ENCODE assay signal across 9 cellular contexts in the genomic region with DNA sequence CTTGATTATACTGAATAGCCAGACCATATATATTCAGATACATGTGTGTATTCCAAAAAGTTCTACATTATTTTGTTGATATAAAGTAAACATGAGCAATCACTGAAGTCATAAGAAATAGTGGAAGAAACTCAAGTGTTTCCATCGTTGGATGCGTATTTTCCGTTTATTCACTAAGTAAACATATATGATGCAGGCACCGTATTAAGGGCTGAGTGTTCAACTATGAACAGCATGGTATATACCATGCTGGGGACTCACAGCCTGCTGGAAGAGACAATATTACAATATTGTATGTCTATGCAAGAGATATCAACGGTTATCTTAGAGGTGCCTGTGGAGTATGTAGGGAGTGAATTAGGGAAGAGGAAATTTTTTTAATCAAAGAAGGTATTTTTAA. TPM values are rescaled to one million over a fixed set of nuclear protein-coding genes. Genes with fewer than 3 reads are reported as not detected.
DNase-seq lines count a peak whose midpoint lies in the region; ATAC-seq, FAIRE-seq and TF ChIP-seq lines count a peak whose summit lies in the region.
"Had no signal": no experiment of that assay in that cellular context is flagged by ENCODE, and none has a peak within 500 bp of the region (broad histone marks: within the 10 kb centered on the region; RNA-seq: fewer than 3 reads in every experiment).

No MANE protein-coding gene starts in this region.

- no peak for FAIRE-seq in GM12878 (lab: Jason Lieb, UNC)

- SMC1A ChIA-PET in GM12878 (lab: Charles Lee; ENCODE audit: uncharacterized antibody, unreplicated experiment): interaction anchor here (1.5 to 1.9 kb wide), 2 partner anchors 13 kb away, joined by 5 to 9 read pairs; no protein-coding TSS in a partner anchor

- 98% methylated on average over 5 of the region's 5 CpGs for WGBS in GM12878 (ENCODE audit: insufficient coverage, insufficient replicate concordance, low lambda C conversion rate, missing lambda C conversion rate)
- 90 to 92% methylated on average over 5 of the region's 5 CpGs for WGBS in aorta, 2 donors

- no TSS peak for BruUV-seq in GM12878 (replicated peaks; lab: Mats Ljungman, UMichigan)

- peak overlapping the region; percentile 94; the same call in 1 of the 2 replicates for H3K9ac ChIP-seq in GM12878 (ENCODE audit: control insufficient read depth, insufficient read depth, low read length)

- no peaks in the 10 kb centered on the region for H4K20me1 ChIP-seq in GM12878 (ENCODE audit: control insufficient read depth, insufficient read depth)

- no peak for TF ChIP-seq POLR2A in GM12878 (IDR thresholded peaks at IDR 0.05; ENCODE audit: low read depth, low read length)

- in situ Hi-C loops in GM12878 (cut with MboI): no loop called here

- no peak for TF ChIP-seq RAD21 in GM12878 (IDR thresholded peaks at IDR 0.05; ENCODE audit: insufficient read depth, low read depth, low read length)

- POLR2A ChIA-PET in GM12878 (lab: Charles Lee): interaction anchor here (0.5 to 1.2 kb wide), 3 partner anchors 13 to 219 kb away, joined by 3 to 4 read pairs (median 3); partner anchors contain the start of gene LDHB

- H3K4me3 ChIP-seq in AG09309 (ENCODE audit: control insufficient read depth, low read depth, low read length) (peak overlapping the region; percentile 58; the same call in 1 of the 2 replicates), HL-60 (replicated peaks; ENCODE audit: insufficient read depth, low read length) (peak overlapping the region; percentile 83), GM12878 (peak overlapping the region; percentile 88), mononuclear cell (ENCODE audit: low read length) (peak overlapping the region; percentile 91), aorta (ENCODE audit: low read length in 2 of 2) (peak overlapping the region in 1 of 2 donors; percentile 91)

- DNase-seq in AG09309 (ENCODE audit: low read depth): no peak
- DNase-seq in HL-60 (ENCODE audit: low read depth in 1 of 2, low spot score in 1 of 2): no peak
- DNase-seq in GM12878 (ENCODE audit: low read depth, low spot score): no peak
- DNase-seq in activated CD4-positive, CD25-positive, alpha-beta regulatory T cell treated with anti-CD3 and anti-CD28 coated beads, Interleukin-2, amount 50 U/mL, for 72 hours: no peak
- DNase-seq in aorta: no peak
- DNase-seq in HPDE6-E6E7 (ENCODE audit: extremely low spot score): no peak
- DNase-seq: occipital lobe had no signal

- H3K4me1 ChIP-seq in GM12878 (ENCODE audit: control insufficient read depth, insufficient read depth, low read length) (no peaks in the 10 kb centered on the region), mononuclear cell (ENCODE audit: insufficient read depth, low read length) (peaks cover 20% of the 10 kb centered on the region), aorta (ENCODE audit: control insufficient read depth in 1 of 2, insufficient read depth in 2 of 2, low read length in 2 of 2) (no peaks in the 10 kb centered on the region)

- no peak for TF ChIP-seq CTCF in AG09309 (IDR thresholded peaks at IDR 0.05; ENCODE audit: control insufficient read depth, insufficient read depth, low read depth, low read length, missing control alignments)
- TF ChIP-seq CTCF in HL-60 (IDR thresholded peaks at IDR 0.05; ENCODE audit: insufficient read depth, low read length): no peak
- no peak for TF ChIP-seq CTCF in GM12878 (IDR thresholded peaks at IDR 0.05 in 2 of 3, conservative IDR thresholded peaks at IDR 0.05 in 1 of 3; ENCODE audit: control insufficient read depth in 2 of 3, extremely low read depth in 1 of 3, insufficient read depth in 1 of 3, low read depth in 3 of 3, low read length in 3 of 3)

- RAD21 ChIA-PET in GM12878 (lab: Charles Lee; ENCODE audit: unreplicated experiment): no interaction called here

- no peaks in the 10 kb centered on the region for H3K27me3 ChIP-seq in HL-60 (ENCODE audit: insufficient read depth, poor library complexity, severe bottlenecking)
- no peaks in the 10 kb centered on the region for H3K27me3 ChIP-seq in GM12878 (replicated peaks in 1 of 2; ENCODE audit: control insufficient read depth in 2 of 2, insufficient read depth in 2 of 2, low read length in 1 of 2)
- peaks cover 3% of the 10 kb centered on the region for H3K27me3 ChIP-seq in mononuclear cell (ENCODE audit: insufficient read depth, low read length)
- no peaks in the 10 kb centered on the region for H3K27me3 ChIP-seq in aorta (ENCODE audit: control insufficient read depth in 1 of 2, insufficient read depth in 2 of 2, low read length in 1 of 2)

- ATAC-seq in GM12878 (0 out of 3 replicates have a peak, but pooled peaks have one; percentile 6), aorta (ENCODE audit: low FRiP score) (no peak), HG03025 (IDR thresholded peaks at IDR 0.05; ENCODE audit: low FRiP score, unreplicated experiment) (no peak)

- H3K9me3 ChIP-seq in GM12878 (replicated peaks; ENCODE audit: control insufficient read depth, insufficient read depth, low read length) (no peaks in the 10 kb centered on the region; the same call in 2 of the 3 replicates), mononuclear cell (ENCODE audit: low read depth, low read length) (no peaks in the 10 kb centered on the region), aorta (ENCODE audit: control insufficient read depth, low read length) (no peaks in the 10 kb centered on the region)

- CTCF ChIA-PET in GM12878 (lab: Yijun Ruan, JAX): no interaction called here

- H2AFZ ChIP-seq in GM12878 (ENCODE audit: control insufficient read depth, low read depth, low read length): no peak overlapping the region

- intact Hi-C loops in GM12878 (cut with micrococcal nuclease; ENCODE audit: unreplicated experiment): loop anchor here (5.0 kb wide), 2 partner anchors 64 to 219 kb away; partner anchors contain the start of genes GOLT1B, LDHB and RECQL
- intact Hi-C loops in aorta (cut with DNase I): loop anchor here in 1 of 2 donors (10.0 kb wide), 1 partner anchor 134 kb away; no protein-coding TSS in a partner anchor

- H3K36me3 ChIP-seq in GM12878 (ENCODE audit: control insufficient read depth in 2 of 2, insufficient read depth in 2 of 2, low read length in 1 of 2) (peaks cover 0 to 6% of the 10 kb centered on the region in 2 experiments; a peak in 1 of 4 replicates), aorta (ENCODE audit: control insufficient read depth in 1 of 2, insufficient read depth in 2 of 2, low read length in 1 of 2) (no peaks in the 10 kb centered on the region)

- no peak for TF ChIP-seq EP300 in GM12878 (IDR thresholded peaks at IDR 0.05; ENCODE audit: borderline replicate concordance in 1 of 2, control insufficient read depth in 1 of 2, low read depth in 2 of 2, low read length in 2 of 2)

- peak overlapping the region; percentile 88 for H3K4me2 ChIP-seq in GM12878 (ENCODE audit: control insufficient read depth, insufficient read depth)

- H3K79me2 ChIP-seq in GM12878 (ENCODE audit: control insufficient read depth, insufficient read depth, low read length): peaks cover 32% of the 10 kb centered on the region

- H3K27ac ChIP-seq in HL-60 (replicated peaks): peak overlapping the region; percentile 88
- peak overlapping the region; percentile 86 for H3K27ac ChIP-seq in GM12878 (ENCODE audit: control insufficient read depth, insufficient read depth)
- H3K27ac ChIP-seq in aorta (ENCODE audit: low read depth in 1 of 2, low read length in 2 of 2): no peak overlapping the region

TF ChIP-seq in GM12878, 131 proteins besides CTCF, POLR2A, EP300 and RAD21:
- TF ChIP-seq MLLT1 (IDR thresholded peaks at IDR 0.05) (peak; percentile 89), CBX3 (IDR thresholded peaks at IDR 0.05; ENCODE audit: borderline replicate concordance, low read depth) (no peak)

RNA-seq across cellular contexts. Expression of gene PYROXD1, which starts 1.2 kb away (rescaled TPM):
- total RNA-seq in GM12878 (2013; cell fraction: nucleolus; rRNA removed): 56.1 and 64.7 TPM in 2 replicates
- total RNA-seq in GM12878 (2014; rRNA removed): 11.0 and 15.3 TPM in 2 replicates
- total RNA-seq in GM12878 (2014; rRNA removed; fragmentation: Illumina TruSeq; extraction: Trizol): 16.3 and 18.2 TPM in 2 replicates
- total RNA-seq in GM12878 (2021): 18.6 and 20.1 TPM in 2 replicates
- polyA plus RNA-seq in GM12878 (2011; ENCODE audit: low read depth): 10.2 TPM
- 22.4 and 38.2 TPM in 2 replicates for polyA plus RNA-seq in GM12878 (2011; rRNA removed)
- 8.7 and 11.6 TPM in 2 replicates for polyA plus RNA-seq in GM12878 (2011; cell fraction: cytosol; rRNA removed)
- 23.6 and 26.6 TPM in 2 replicates for polyA plus RNA-seq in GM12878 (2011; cell fraction: nucleus; rRNA removed)
- polyA plus RNA-seq in GM12878 (2012): 15.2 and 21.9 TPM in 2 replicates
- 19.1 and 22.9 TPM in 2 replicates for polyA plus RNA-seq in GM12878 (2014; fragmentation: Illumina TruSeq; extraction: Trizol)
- polyA plus RNA-seq in GM12878 (2014; fragmentation: Nextera tagmentation; extraction: Ambion mirVana): 10 to 100 TPM; 11.6 to 18.0 TPM
- 11.9 and 13.5 TPM in 2 replicates for polyA plus RNA-seq in GM12878 (2014; rRNA removed)
- polyA plus RNA-seq in GM12878 (2016; fragmentation: Nextera tagmentation; extraction: Ambion mirVana): 10 to 100 TPM; 26.8 to 28.3 TPM
- 20.7 and 30.1 TPM in 2 replicates for polyA minus RNA-seq in GM12878 (2011; rRNA and poly(A)+ RNA removed)
- 9.6 and 10.8 TPM in 2 replicates for polyA minus RNA-seq in GM12878 (2011; cell fraction: cytosol; rRNA and poly(A)+ RNA removed)
- polyA minus RNA-seq in GM12878 (2011; cell fraction: nucleus; rRNA and poly(A)+ RNA removed): 31.8 and 48.0 TPM in 2 replicates
- 68.6 TPM for total RNA-seq in mononuclear cell
- 10 to 100 TPM; 15.5 to 21.6 TPM for total RNA-seq in aorta
- polyA plus RNA-seq in aorta: 10 to 100 TPM in 1 of 2 donors, 1 to 10 TPM in 1; 8.9 to 14.3 TPM

Comparison
In these comparisons a context has a peak if more than half of its experiments do, and no peak if none do; other contexts are left out.
1. H3K27ac ChIP-seq: peak in HL-60 (single experiment) and GM12878 (single experiment); none in aorta (0 of 2).